ENCODE assay signal across 11 cellular contexts in the genomic region with DNA sequence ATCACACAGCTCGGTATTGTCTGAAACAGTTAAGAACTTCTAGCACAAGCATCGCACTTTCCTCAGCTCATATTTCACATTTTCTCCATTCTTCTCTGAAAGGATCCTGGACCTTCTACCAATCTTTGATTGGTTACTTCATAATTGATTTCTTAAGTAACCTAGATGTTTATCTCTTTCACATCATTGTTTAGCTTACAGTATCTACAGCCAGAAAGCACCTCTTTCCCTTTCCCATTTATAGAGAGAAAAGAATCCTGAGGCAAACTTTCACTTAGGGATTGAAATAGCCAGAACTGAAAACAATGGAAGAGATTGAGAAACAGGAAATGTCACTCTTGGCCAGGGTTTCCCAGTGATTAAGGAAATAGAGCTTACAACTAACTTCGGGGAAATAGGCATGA. TPM values are rescaled to one million over a fixed set of nuclear protein-coding genes. Genes with fewer than 3 reads are reported as not detected.
DNase-seq lines count a peak whose midpoint lies in the region; ATAC-seq and TF ChIP-seq lines count a peak whose summit lies in the region.
"Had no signal": no experiment of that assay in that cellular context is flagged by ENCODE, and none has a peak within 500 bp of the region (broad histone marks: within the 10 kb centered on the region; RNA-seq: fewer than 3 reads in every experiment).

No MANE protein-coding gene starts in this region.

- TF ChIP-seq CTCF in brain (conservative IDR thresholded peaks at IDR 0.05) = no peak
- no peak for TF ChIP-seq CTCF in left ventricle myocardium inferior (IDR thresholded peaks at IDR 0.05; ENCODE audit: borderline replicate concordance)

- ATAC-seq in activated naive CD4-positive, alpha-beta T cell treated with anti-CD3 and anti-CD28 coated beads, Interleukin-2, amount 50 U/mL, for 72 hours = no peak

- H3K36me3 ChIP-seq in left ventricle myocardium inferior (no peaks in the 10 kb centered on the region), rectal smooth muscle tissue (ENCODE audit: control insufficient read depth, insufficient read depth, low read length) (no peaks in the 10 kb centered on the region)

- H3K27ac ChIP-seq in left ventricle myocardium inferior (replicated peaks) (peak overlapping the region; percentile 83), rectal smooth muscle tissue (ENCODE audit: low read depth, low read length) (peak overlapping the region; percentile 64)
- H3K27ac ChIP-seq: C4-2B had no signal

- H3K27me3 Mint-ChIP-seq in brain = peaks cover 2% of the 10 kb centered on the region
- H3K27me3 Mint-ChIP-seq in activated CD4-positive, alpha-beta memory T cell treated with anti-CD3 and anti-CD28 coated beads for 36 hours = peaks cover 20% of the 10 kb centered on the region

- no peaks in the 10 kb centered on the region for H3K9me3 Mint-ChIP-seq in brain
- H3K9me3 Mint-ChIP-seq in activated CD4-positive, alpha-beta memory T cell treated with anti-CD3 and anti-CD28 coated beads for 36 hours = no peaks in the 10 kb centered on the region
- H3K9me3 Mint-ChIP-seq in activated naive CD4-positive, alpha-beta T cell treated with anti-CD3 and anti-CD28 coated beads, Interleukin-2, amount 50 U/mL, for 72 hours = peaks cover 0 to 2% of the 10 kb centered on the region in 2 donors

- no peaks in the 10 kb centered on the region for H3K27me3 ChIP-seq in left ventricle myocardium inferior (ENCODE audit: low read depth)
- no peaks in the 10 kb centered on the region for H3K27me3 ChIP-seq in rectal smooth muscle tissue (ENCODE audit: control insufficient read depth, insufficient read depth, low read length)

- no peaks in the 10 kb centered on the region for H3K9me3 ChIP-seq in left ventricle myocardium inferior (replicated peaks)

- peaks cover 33% of the 10 kb centered on the region for H3K4me1 Mint-ChIP-seq in brain
- H3K4me1 Mint-ChIP-seq in activated CD4-positive, alpha-beta memory T cell treated with anti-CD3 and anti-CD28 coated beads for 36 hours (ENCODE audit: low read depth) = no peaks in the 10 kb centered on the region

- POLR2A ChIA-PET in activated CD4-positive, alpha-beta memory T cell treated with anti-CD3 and anti-CD28 coated beads for 36 hours (lab: Charles Lee) = no interaction called here

- peak overlapping the region in 4 of 5 experiments; percentile 25 to 90 (median 65) for H3K27ac Mint-ChIP-seq in brain
- H3K27ac Mint-ChIP-seq in activated CD4-positive, alpha-beta memory T cell treated with anti-CD3 and anti-CD28 coated beads for 36 hours = no peak overlapping the region
- no peak overlapping the region for H3K27ac Mint-ChIP-seq in activated naive CD4-positive, alpha-beta T cell treated with anti-CD3 and anti-CD28 coated beads, Interleukin-2, amount 50 U/mL, for 72 hours

- no peak overlapping the region for H3K9ac ChIP-seq in rectal smooth muscle tissue (ENCODE audit: low read length)

- peak; percentile 21 for DNase-seq in EH (ENCODE audit: low read depth)
- DNase-seq in left ventricle myocardium inferior = no peak
- DNase-seq in activated CD4-positive, alpha-beta memory T cell treated with anti-CD3 and anti-CD28 coated beads for 36 hours = no peak
- no peak for DNase-seq in SHP77 (lab: John Stamatoyannopoulos, UW)
- no peak for DNase-seq in cerebellar nuclear complex (lab: John Stamatoyannopoulos, UW)
- DNase-seq in activated naive CD4-positive, alpha-beta T cell treated with anti-CD3 and anti-CD28 coated beads, Interleukin-2, amount 50 U/mL, for 72 hours (ENCODE audit: low spot score in 2 of 2) = no peak
- DNase-seq: NCI-H1436 treated with DMSO at 0.1 percent for 48 hours had no signal

- H3K4me3 Mint-ChIP-seq in brain = peak overlapping the region in 4 of 5 experiments; percentile 64 to 86 (median 78)
- H3K4me3 Mint-ChIP-seq in activated CD4-positive, alpha-beta memory T cell treated with anti-CD3 and anti-CD28 coated beads for 36 hours = no peak overlapping the region

- H3K4me3 ChIP-seq in left ventricle myocardium inferior = peak overlapping the region; percentile 60
- peak overlapping the region; percentile 40 for H3K4me3 ChIP-seq in rectal smooth muscle tissue (ENCODE audit: low read length)

- peaks cover 42% of the 10 kb centered on the region for H3K4me1 ChIP-seq in left ventricle myocardium inferior
- peaks cover 7% of the 10 kb centered on the region for H3K4me1 ChIP-seq in rectal smooth muscle tissue (ENCODE audit: control insufficient read depth, insufficient read depth, low read length)

- no peaks in the 10 kb centered on the region for H3K36me3 Mint-ChIP-seq in brain
- no peaks in the 10 kb centered on the region for H3K36me3 Mint-ChIP-seq in activated CD4-positive, alpha-beta memory T cell treated with anti-CD3 and anti-CD28 coated beads for 36 hours
- no peaks in the 10 kb centered on the region for H3K36me3 Mint-ChIP-seq in activated naive CD4-positive, alpha-beta T cell treated with anti-CD3 and anti-CD28 coated beads, Interleukin-2, amount 50 U/mL, for 72 hours

- CTCF ChIA-PET in activated CD4-positive, alpha-beta memory T cell treated with anti-CD3 and anti-CD28 coated beads for 36 hours (lab: Charles Lee) = no interaction called here

- intact Hi-C loops in left ventricle myocardium inferior (cut with micrococcal nuclease) = no loop called here
- intact Hi-C loops in activated CD4-positive, alpha-beta memory T cell treated with anti-CD3 and anti-CD28 coated beads for 36 hours (cut with micrococcal nuclease) = no loop called here

RNA-seq across cellular contexts. Expression of gene IL33, which starts 2.5 kb away (rescaled TPM):
- 0.78 TPM for polyA plus RNA-seq in brain (ENCODE audit: insufficient read depth, low read depth, low replicate concordance)
- 27.1 TPM for total RNA-seq in left ventricle myocardium inferior
- total RNA-seq in activated CD4-positive, alpha-beta memory T cell treated with anti-CD3 and anti-CD28 coated beads for 36 hours = not detected
- total RNA-seq in activated naive CD4-positive, alpha-beta T cell treated with anti-CD3 and anti-CD28 coated beads, Interleukin-2, amount 50 U/mL, for 72 hours = not detected
- total RNA-seq: chondrocyte had no signal

Comparison
In these comparisons a context has a peak if more than half of its experiments do, and no peak if none do; other contexts are left out.
1. H3K27ac Mint-ChIP-seq: peak in brain (4 of 5); none in activated CD4-positive, alpha-beta memory T cell treated with anti-CD3 and anti-CD28 coated beads for 36 hours (single experiment) and activated naive CD4-positive, alpha-beta T cell treated with anti-CD3 and anti-CD28 coated beads, Interleukin-2, amount 50 U/mL, for 72 hours (0 of 2).
2. RNA of gene IL33, which starts 2.5 kb away (total RNA-seq): 27.1 TPM in left ventricle myocardium inferior (single experiment); not detected in activated CD4-positive, alpha-beta memory T cell treated with anti-CD3 and anti-CD28 coated beads for 36 hours and not detected in activated naive CD4-positive, alpha-beta T cell treated with anti-CD3 and anti-CD28 coated beads, Interleukin-2, amount 50 U/mL, for 72 hours; every median in the first group is over 10 times any median in the second.